1 cellular context compared by ENCODE assay signal in the genomic region with DNA sequence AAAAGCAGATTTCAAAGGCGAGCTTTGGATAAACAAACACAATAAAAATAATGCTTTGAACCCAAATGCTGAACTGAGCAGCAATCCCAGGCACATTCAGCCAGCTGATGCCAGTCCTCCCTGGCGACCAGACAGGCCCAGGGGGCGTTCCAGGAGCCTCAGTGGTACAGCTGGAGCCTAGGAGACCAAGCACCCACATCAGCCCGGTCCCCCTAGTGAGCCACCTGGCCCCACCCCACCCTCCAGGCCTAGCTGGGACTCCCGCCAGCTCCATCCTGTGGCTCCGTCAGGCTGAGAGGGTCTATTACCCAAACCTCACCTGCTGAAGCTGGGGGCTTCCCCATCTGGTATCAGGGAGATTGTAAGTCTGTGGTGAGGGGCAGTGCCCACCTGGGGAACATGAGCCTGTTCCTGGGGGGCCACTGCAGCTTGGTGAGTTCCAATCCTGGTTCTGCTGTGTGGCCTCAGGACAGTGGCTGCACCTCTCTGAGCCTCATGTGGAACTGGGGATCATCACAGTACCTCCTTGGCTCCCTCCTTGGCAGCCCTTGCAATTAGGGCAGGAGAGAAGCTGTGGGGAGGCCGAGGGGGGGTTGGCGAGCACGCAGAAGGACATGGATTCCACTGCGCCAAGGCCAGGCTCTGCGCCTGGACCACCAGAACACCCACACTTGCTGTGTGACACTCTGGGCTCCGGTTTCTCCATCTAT.
TF ChIP-seq lines count a peak whose summit lies in the region.

No MANE protein-coding gene starts in this region.

TF ChIP-seq in IMR-90, 13 proteins besides CTCF, POLR2A, EP300 and RAD21:
- no peak for TF ChIP-seq RFX5 (IDR thresholded peaks at IDR 0.05; ENCODE audit: low read depth, low read length)
- TF ChIP-seq MXI1 (IDR thresholded peaks at IDR 0.05; ENCODE audit: borderline replicate concordance, low read depth, low read length) = no peak
- TF ChIP-seq MAZ (IDR thresholded peaks at IDR 0.05; ENCODE audit: borderline replicate concordance, low read depth, low read length) = no peak
- no peak for TF ChIP-seq FOS (IDR thresholded peaks at IDR 0.05; ENCODE audit: low read depth, low read length)
- TF ChIP-seq MAFK (IDR thresholded peaks at IDR 0.05; ENCODE audit: low read depth, low read length) = no peak
- no peak for TF ChIP-seq NFE2L2 (IDR thresholded peaks at IDR 0.05; ENCODE audit: low read depth, low read length)
- TF ChIP-seq, protein P1, sequence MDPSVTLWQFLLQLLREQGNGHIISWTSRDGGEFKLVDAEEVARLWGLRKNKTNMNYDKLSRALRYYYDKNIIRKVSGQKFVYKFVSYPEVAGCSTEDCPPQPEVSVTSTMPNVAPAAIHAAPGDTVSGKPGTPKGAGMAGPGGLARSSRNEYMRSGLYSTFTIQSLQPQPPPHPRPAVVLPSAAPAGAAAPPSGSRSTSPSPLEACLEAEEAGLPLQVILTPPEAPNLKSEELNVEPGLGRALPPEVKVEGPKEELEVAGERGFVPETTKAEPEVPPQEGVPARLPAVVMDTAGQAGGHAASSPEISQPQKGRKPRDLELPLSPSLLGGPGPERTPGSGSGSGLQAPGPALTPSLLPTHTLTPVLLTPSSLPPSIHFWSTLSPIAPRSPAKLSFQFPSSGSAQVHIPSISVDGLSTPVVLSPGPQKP (IDR thresholded peaks at IDR 0.05; ENCODE audit: borderline replicate concordance, low read depth, low read length) = no peak
- no peak for TF ChIP-seq CHD1 (IDR thresholded peaks at IDR 0.05; ENCODE audit: low read depth, low read length)
- TF ChIP-seq RCOR1 (IDR thresholded peaks at IDR 0.05; ENCODE audit: insufficient replicate concordance, low read length) = no peak
- no peak for TF ChIP-seq BHLHE40 (IDR thresholded peaks at IDR 0.05; ENCODE audit: low read depth, low read length)
- no peak for TF ChIP-seq SMC3 (IDR thresholded peaks at IDR 0.05; ENCODE audit: low read depth, low read length)
